12 cellular contexts compared by ENCODE assay signal in the genomic region with DNA sequence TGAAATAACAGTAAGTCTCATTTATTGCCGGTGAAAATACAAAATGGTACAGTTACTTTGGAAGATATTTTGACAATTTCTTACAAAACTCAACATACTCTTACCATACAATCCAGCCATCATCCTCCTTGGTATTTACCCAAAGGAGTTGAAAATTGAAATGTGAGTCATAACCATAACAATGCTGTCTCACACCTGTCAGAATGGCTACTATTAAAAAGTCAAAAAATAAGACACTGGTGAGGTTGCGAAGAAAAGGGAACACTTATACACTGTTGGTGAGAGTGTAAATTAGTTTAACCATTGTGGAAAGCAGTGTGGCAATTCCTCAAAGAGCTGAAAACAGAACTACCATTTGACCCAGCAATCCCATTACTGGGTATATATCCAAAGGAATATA. TPM values are rescaled to one million over a fixed set of nuclear protein-coding genes. Genes with fewer than 3 reads are reported as not detected.
A peak's percentile ranks its signal among the peaks of the same experiment; 100 is the strongest.
DNase-seq lines count a peak whose midpoint lies in the region; ATAC-seq, FAIRE-seq and TF ChIP-seq lines count a peak whose summit lies in the region.
"Not testable (repeated sequence)": the region's sequence is repeated elsewhere in the genome, so short reads cannot be mapped to it uniquely, and the experiment has no call there.
"Had no signal": no experiment of that assay in that cellular context is flagged by ENCODE, and none has a peak within 500 bp of the region (broad histone marks: within the 10 kb centered on the region; RNA-seq: fewer than 3 reads in every experiment).

No MANE protein-coding gene starts in this region.

- not testable (repeated sequence) for ATAC-seq in activated CD8-positive, alpha-beta T cell treated with anti-CD3 and anti-CD28 coated beads, Interleukin-2, amount 10 ng/mL, durations not matched to agents 7 days and 5 days; GM12878; naive B cell (ENCODE audit: low read depth in 2 of 2)

- peaks cover 96% of the 10 kb centered on the region for H3K4me1 ChIP-seq in KMS-11 (ENCODE audit: low read depth, poor library complexity, severe bottlenecking)
- peaks cover 59% of the 10 kb centered on the region for H3K4me1 ChIP-seq in GM12878 (ENCODE audit: control insufficient read depth, insufficient read depth, low read length)

- not testable (repeated sequence) for H3K79me2 ChIP-seq in KMS-11 (ENCODE audit: insufficient read depth, low read depth)
- peaks cover 26% of the 10 kb centered on the region for H3K79me2 ChIP-seq in GM12878 (ENCODE audit: control insufficient read depth, insufficient read depth, low read length)

- not testable (repeated sequence) for H2AFZ ChIP-seq in KMS-11 (ENCODE audit: low read depth); GM12878 (ENCODE audit: control insufficient read depth, low read depth, low read length)

- not testable (repeated sequence) for FAIRE-seq in GM12878 (lab: Jason Lieb, UNC)

- H3K27ac Mint-ChIP-seq in T-helper 2 cell treated with Interferon-gamma antibody and Interleukin-4, amounts not matched to agents 5 μg/mL and 100 μg/mL, for 36 hours: peak overlapping the region; percentile 2
- H3K27ac Mint-ChIP-seq in activated CD8-positive, alpha-beta T cell treated with anti-CD3 and anti-CD28 coated beads, Interleukin-2, amount 10 ng/mL, durations not matched to agents 7 days and 5 days: peak overlapping the region; percentile 44
- H3K27ac Mint-ChIP-seq in activated naive CD4-positive, alpha-beta T cell treated with anti-CD3 and anti-CD28 coated beads, Interleukin-2, amount 10 ng/mL, durations not matched to agents 7 days and 5 days: peak overlapping the region; percentile 93
- H3K27ac Mint-ChIP-seq in naive B cell: peak overlapping the region in 3 of 6 donors; percentile 33 to 95 (median 85)
- peak overlapping the region; percentile 91 for H3K27ac Mint-ChIP-seq in stimulated activated naive CD8-positive, alpha-beta T cell treated with anti-CD3 and anti-CD28 coated beads, Interleukin-15, Interleukin-2, amounts not matched to agents 100 ng/mL and 50 ng/mL, for 24 hours

- RAD21 ChIA-PET in GM12878 (lab: Charles Lee; ENCODE audit: unreplicated experiment): interaction anchor here (1.2 to 15.4 kb wide), 2 partner anchors 34 to 126 kb away, joined by 5 to 262 read pairs; a partner anchor contains a TSS

- intact Hi-C loops in GM12878 (cut with micrococcal nuclease; ENCODE audit: unreplicated experiment): loop anchor here (2.0 kb wide), 2 partner anchors 129 to 349 kb away; a partner anchor contains a TSS

- TF ChIP-seq POLR2A in GM12878 (IDR thresholded peaks at IDR 0.05; ENCODE audit: low read depth, low read length): not testable (repeated sequence)

- TF ChIP-seq EP300 in GM12878 (IDR thresholded peaks at IDR 0.05; ENCODE audit: borderline replicate concordance in 1 of 2, control insufficient read depth in 1 of 2, low read depth in 2 of 2, low read length in 2 of 2): not testable (repeated sequence)

- not testable (repeated sequence) for H3K27me3 ChIP-seq in KMS-11 (ENCODE audit: insufficient read depth, low read depth); GM12878 (replicated peaks in 1 of 2; ENCODE audit: control insufficient read depth in 2 of 2, insufficient read depth in 2 of 2, low read length in 1 of 2)

- not testable (repeated sequence) for H3K27me3 Mint-ChIP-seq in T-helper 2 cell treated with Interferon-gamma antibody and Interleukin-4, amounts not matched to agents 5 μg/mL and 100 μg/mL, for 36 hours (ENCODE audit: low read depth); activated CD8-positive, alpha-beta T cell treated with anti-CD3 and anti-CD28 coated beads, Interleukin-2, amount 10 ng/mL, durations not matched to agents 7 days and 5 days (ENCODE audit: low read depth); activated naive CD4-positive, alpha-beta T cell treated with anti-CD3 and anti-CD28 coated beads, Interleukin-2, amount 10 ng/mL, durations not matched to agents 7 days and 5 days; naive B cell; stimulated activated naive CD8-positive, alpha-beta T cell treated with anti-CD3 and anti-CD28 coated beads, Interleukin-15, Interleukin-2, amounts not matched to agents 100 ng/mL and 50 ng/mL, for 24 hours

- H3K36me3 ChIP-seq in KMS-11 (ENCODE audit: insufficient read depth): not testable (repeated sequence)
- H3K36me3 ChIP-seq in GM12878 (ENCODE audit: control insufficient read depth in 2 of 2, insufficient read depth in 2 of 2, low read length in 1 of 2): peaks cover 0 to 21% of the 10 kb centered on the region in 2 experiments

- H3K36me3 Mint-ChIP-seq in T-helper 2 cell treated with Interferon-gamma antibody and Interleukin-4, amounts not matched to agents 5 μg/mL and 100 μg/mL, for 36 hours (ENCODE audit: low read depth): peaks cover 48% of the 10 kb centered on the region
- H3K36me3 Mint-ChIP-seq in activated CD8-positive, alpha-beta T cell treated with anti-CD3 and anti-CD28 coated beads, Interleukin-2, amount 10 ng/mL, durations not matched to agents 7 days and 5 days (ENCODE audit: low read depth): peaks cover 49% of the 10 kb centered on the region
- peaks cover 70% of the 10 kb centered on the region for H3K36me3 Mint-ChIP-seq in activated naive CD4-positive, alpha-beta T cell treated with anti-CD3 and anti-CD28 coated beads, Interleukin-2, amount 10 ng/mL, durations not matched to agents 7 days and 5 days
- peaks cover 28 to 45% of the 10 kb centered on the region in 2 donors for H3K36me3 Mint-ChIP-seq in naive B cell
- peaks cover 48% of the 10 kb centered on the region for H3K36me3 Mint-ChIP-seq in stimulated activated naive CD8-positive, alpha-beta T cell treated with anti-CD3 and anti-CD28 coated beads, Interleukin-15, Interleukin-2, amounts not matched to agents 100 ng/mL and 50 ng/mL, for 24 hours (ENCODE audit: low read depth)

- H4K20me1 ChIP-seq in KMS-11 (ENCODE audit: insufficient read depth); GM12878 (ENCODE audit: control insufficient read depth, insufficient read depth): not testable (repeated sequence)

- TF ChIP-seq CTCF in KMS-11 (conservative IDR thresholded peaks at IDR 0.05; ENCODE audit: low read depth, low read length); GM12878 (IDR thresholded peaks at IDR 0.05 in 2 of 3, conservative IDR thresholded peaks at IDR 0.05 in 1 of 3; ENCODE audit: control insufficient read depth in 2 of 3, extremely low read depth in 1 of 3, insufficient read depth in 1 of 3, low read depth in 3 of 3, low read length in 3 of 3): not testable (repeated sequence)

- H3K4me1 Mint-ChIP-seq in T-helper 2 cell treated with Interferon-gamma antibody and Interleukin-4, amounts not matched to agents 5 μg/mL and 100 μg/mL, for 36 hours (ENCODE audit: low read depth): peaks cover 69% of the 10 kb centered on the region
- peaks cover 76% of the 10 kb centered on the region for H3K4me1 Mint-ChIP-seq in activated CD8-positive, alpha-beta T cell treated with anti-CD3 and anti-CD28 coated beads, Interleukin-2, amount 10 ng/mL, durations not matched to agents 7 days and 5 days (ENCODE audit: low read depth)
- peaks cover 81% of the 10 kb centered on the region for H3K4me1 Mint-ChIP-seq in activated naive CD4-positive, alpha-beta T cell treated with anti-CD3 and anti-CD28 coated beads, Interleukin-2, amount 10 ng/mL, durations not matched to agents 7 days and 5 days
- H3K4me1 Mint-ChIP-seq in naive B cell: peaks cover 59 to 96% (median 71%) of the 10 kb centered on the region in 3 donors
- H3K4me1 Mint-ChIP-seq in stimulated activated naive CD8-positive, alpha-beta T cell treated with anti-CD3 and anti-CD28 coated beads, Interleukin-15, Interleukin-2, amounts not matched to agents 100 ng/mL and 50 ng/mL, for 24 hours (ENCODE audit: low read depth): peaks cover 82% of the 10 kb centered on the region

- H3K4me3 ChIP-seq in KMS-11 (IDR thresholded peaks at IDR 0.05; ENCODE audit: insufficient read depth, low read depth, low read length); GM12878: not testable (repeated sequence)

- not testable (repeated sequence) for TF ChIP-seq RAD21 in GM12878 (IDR thresholded peaks at IDR 0.05; ENCODE audit: insufficient read depth, low read depth, low read length)

- not testable (repeated sequence) for H3K9ac ChIP-seq in KMS-11; GM12878 (ENCODE audit: control insufficient read depth, insufficient read depth, low read length)

- CTCF ChIA-PET in activated CD8-positive, alpha-beta T cell treated with anti-CD3 and anti-CD28 coated beads, Interleukin-2, amount 10 ng/mL, durations not matched to agents 7 days and 5 days (lab: Charles Lee); activated naive CD4-positive, alpha-beta T cell treated with anti-CD3 and anti-CD28 coated beads, Interleukin-2, amount 10 ng/mL, durations not matched to agents 7 days and 5 days (lab: Charles Lee): not testable (repeated sequence)
- CTCF ChIA-PET in GM12878 (lab: Yijun Ruan, JAX): interaction anchor here (1.0 to 3.4 kb wide), 2 partner anchors 28 to 57 kb away, joined by 5 to 24 read pairs; no protein-coding TSS in a partner anchor

- WGBS in GM12878 (ENCODE audit: insufficient coverage, insufficient replicate concordance, low lambda C conversion rate, missing lambda C conversion rate): 64% methylated on average over 2 of the region's 2 CpGs

- SMC1A ChIA-PET in GM12878 (lab: Charles Lee; ENCODE audit: uncharacterized antibody, unreplicated experiment): interaction anchor here (1.0 to 6.9 kb wide), 10 partner anchors 16 to 350 kb away, joined by 3 to 57 read pairs (median 7); a partner anchor contains a TSS

- H3K4me2 ChIP-seq in KMS-11: peak overlapping the region; percentile 86
- 0 out of 2 replicates have a peak overlapping the region, but pooled peaks have one; percentile 25 for H3K4me2 ChIP-seq in GM12878 (ENCODE audit: control insufficient read depth, insufficient read depth)

- peak overlapping the region; percentile 74; the same call in 1 of the 2 replicates for H3K27ac ChIP-seq in KMS-11
- peak overlapping the region; percentile 91 for H3K27ac ChIP-seq in GM12878 (ENCODE audit: control insufficient read depth, insufficient read depth)

- in situ Hi-C loops in GM12878 (cut with MboI): not testable (repeated sequence)

- H3K4me3 Mint-ChIP-seq in T-helper 2 cell treated with Interferon-gamma antibody and Interleukin-4, amounts not matched to agents 5 μg/mL and 100 μg/mL, for 36 hours: peak overlapping the region; percentile 8
- H3K4me3 Mint-ChIP-seq in activated CD8-positive, alpha-beta T cell treated with anti-CD3 and anti-CD28 coated beads, Interleukin-2, amount 10 ng/mL, durations not matched to agents 7 days and 5 days; activated naive CD4-positive, alpha-beta T cell treated with anti-CD3 and anti-CD28 coated beads, Interleukin-2, amount 10 ng/mL, durations not matched to agents 7 days and 5 days: not testable (repeated sequence)
- H3K4me3 Mint-ChIP-seq in naive B cell: peak overlapping the region in 7 of 8 donors; percentile 21 to 95 (median 78)
- peak overlapping the region; percentile 8 for H3K4me3 Mint-ChIP-seq in stimulated activated naive CD8-positive, alpha-beta T cell treated with anti-CD3 and anti-CD28 coated beads, Interleukin-15, Interleukin-2, amounts not matched to agents 100 ng/mL and 50 ng/mL, for 24 hours

- not testable (repeated sequence) for BruUV-seq in GM12878 (replicated peaks; lab: Mats Ljungman, UMichigan)

- not testable (repeated sequence) for DNase-seq in T-helper 2 cell treated with Interferon-gamma antibody and Interleukin-4, amounts not matched to agents 5 μg/mL and 100 μg/mL, for 36 hours (ENCODE audit: low spot score); activated CD8-positive, alpha-beta T cell treated with anti-CD3 and anti-CD28 coated beads, Interleukin-2, amount 10 ng/mL, durations not matched to agents 7 days and 5 days; activated naive CD4-positive, alpha-beta T cell treated with anti-CD3 and anti-CD28 coated beads, Interleukin-2, amount 10 ng/mL, durations not matched to agents 7 days and 5 days; GM12878 (ENCODE audit: low read depth, low spot score); naive B cell

- H3K9me3 ChIP-seq in GM12878 (replicated peaks; ENCODE audit: control insufficient read depth, insufficient read depth, low read length): peaks cover 31% of the 10 kb centered on the region

- POLR2A ChIA-PET in activated CD8-positive, alpha-beta T cell treated with anti-CD3 and anti-CD28 coated beads, Interleukin-2, amount 10 ng/mL, durations not matched to agents 7 days and 5 days (lab: Charles Lee): not testable (repeated sequence)
- POLR2A ChIA-PET in GM12878 (lab: Charles Lee): interaction anchor here (0.6 to 3.5 kb wide), 7 partner anchors 10 to 128 kb away, joined by 3 to 23 read pairs (median 3); a partner anchor contains a TSS

- H3K9me3 Mint-ChIP-seq in T-helper 2 cell treated with Interferon-gamma antibody and Interleukin-4, amounts not matched to agents 5 μg/mL and 100 μg/mL, for 36 hours; activated CD8-positive, alpha-beta T cell treated with anti-CD3 and anti-CD28 coated beads, Interleukin-2, amount 10 ng/mL, durations not matched to agents 7 days and 5 days (ENCODE audit: insufficient read depth); activated naive CD4-positive, alpha-beta T cell treated with anti-CD3 and anti-CD28 coated beads, Interleukin-2, amount 10 ng/mL, durations not matched to agents 7 days and 5 days; naive B cell; stimulated activated naive CD8-positive, alpha-beta T cell treated with anti-CD3 and anti-CD28 coated beads, Interleukin-15, Interleukin-2, amounts not matched to agents 100 ng/mL and 50 ng/mL, for 24 hours: not testable (repeated sequence)

RNA-seq across cellular contexts. Expression of a gene that starts 37.5 kb away (rescaled TPM):
- 10 to 100 TPM; 22.3 to 26.0 TPM for total RNA-seq in activated CD8-positive, alpha-beta T cell treated with anti-CD3 and anti-CD28 coated beads, Interleukin-2, amount 10 ng/mL, durations not matched to agents 7 days and 5 days
- total RNA-seq in GM12878 (2013; cell fraction: nucleolus; rRNA removed): 300 and 324 TPM in 2 replicates
- 65.2 and 83.6 TPM in 2 replicates for total RNA-seq in GM12878 (2014; rRNA removed)
- total RNA-seq in GM12878 (2014; rRNA removed; fragmentation: Illumina TruSeq; extraction: Trizol): 91.5 and 99.0 TPM in 2 replicates
- total RNA-seq in GM12878 (2021): 78.4 and 79.7 TPM in 2 replicates
- polyA plus RNA-seq in GM12878 (2011; ENCODE audit: low read depth): 32.2 TPM
- 134 and 185 TPM in 2 replicates for polyA plus RNA-seq in GM12878 (2011; rRNA removed)
- polyA plus RNA-seq in GM12878 (2011; cell fraction: cytosol; rRNA removed): 50.1 and 60.7 TPM in 2 replicates
- 44.8 and 68.3 TPM in 2 replicates for polyA plus RNA-seq in GM12878 (2011; cell fraction: nucleus; rRNA removed)
- 46.4 and 81.1 TPM in 2 replicates for polyA plus RNA-seq in GM12878 (2012)
- 88.7 and 107 TPM in 2 replicates for polyA plus RNA-seq in GM12878 (2014; fragmentation: Illumina TruSeq; extraction: Trizol)
- polyA plus RNA-seq in GM12878 (2014; fragmentation: Nextera tagmentation; extraction: Ambion mirVana): 100 to 1,000 TPM; 101 to 134 TPM
- polyA plus RNA-seq in GM12878 (2014; rRNA removed): 47.9 and 66.5 TPM in 2 replicates
- polyA plus RNA-seq in GM12878 (2016; fragmentation: Nextera tagmentation; extraction: Ambion mirVana): 10 to 100 TPM; 55.4 to 66.7 TPM
- polyA minus RNA-seq in GM12878 (2011; rRNA and poly(A)+ RNA removed): 154 and 254 TPM in 2 replicates
- polyA minus RNA-seq in GM12878 (2011; cell fraction: cytosol; rRNA and poly(A)+ RNA removed): 42.4 and 72.5 TPM in 2 replicates
- 87.8 and 96.0 TPM in 2 replicates for polyA minus RNA-seq in GM12878 (2011; cell fraction: nucleus; rRNA and poly(A)+ RNA removed)
- polyA plus RNA-seq in naive B cell (ENCODE audit: low read depth in 6 of 6): 100 to 1,000 TPM; 109 to 194 (median 148) TPM
- total RNA-seq: Calu3, H1, Right ventricle myocardium superior, SJSA1 had no signal
- polyA plus RNA-seq: CD14-positive monocyte, H1 had no signal
